Comparison of ENCODE assay signal across 1 cellular context in the genomic region with DNA sequence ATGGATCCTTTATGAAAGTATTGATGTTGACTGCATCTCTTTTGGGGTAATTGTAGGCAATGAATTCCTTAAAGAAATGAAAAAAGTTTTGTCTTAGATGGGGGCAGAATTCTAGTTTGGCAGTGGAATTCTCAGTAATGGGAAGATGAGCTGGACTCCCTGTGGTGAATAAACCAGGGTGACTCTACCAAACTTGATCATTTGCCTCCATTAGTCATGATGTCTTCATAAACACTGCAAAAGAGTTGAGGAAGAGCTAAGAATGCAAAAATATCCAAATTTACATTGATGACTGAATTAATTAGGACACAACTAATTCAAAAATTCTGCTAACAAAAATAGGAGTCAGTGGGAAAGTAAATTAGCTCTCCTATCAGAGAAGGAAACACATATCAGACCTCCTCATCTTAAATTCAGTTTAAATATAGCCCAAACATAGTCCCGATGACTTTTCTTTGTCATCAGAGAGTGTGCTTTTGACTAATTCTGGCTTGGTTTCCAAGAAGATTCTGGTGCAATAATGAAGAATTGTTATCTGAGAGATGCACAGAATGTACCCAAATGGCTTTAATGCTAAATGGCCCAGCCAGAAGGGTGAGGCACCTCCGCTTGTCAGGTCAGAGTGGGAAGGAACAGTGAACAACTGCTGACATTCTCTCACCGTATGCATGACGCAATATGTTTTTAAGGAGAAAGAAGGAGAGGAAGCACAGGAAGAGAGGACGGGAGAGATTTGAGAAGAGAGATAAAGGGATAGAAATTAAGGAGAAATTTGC.
TF ChIP-seq lines count a peak whose summit lies in the region.

No MANE protein-coding gene starts in this region.

TF ChIP-seq in K562, 482 proteins besides CTCF, POLR2A, EP300 and RAD21 (continued from another document):
- TF ChIP-seq, protein P1, sequence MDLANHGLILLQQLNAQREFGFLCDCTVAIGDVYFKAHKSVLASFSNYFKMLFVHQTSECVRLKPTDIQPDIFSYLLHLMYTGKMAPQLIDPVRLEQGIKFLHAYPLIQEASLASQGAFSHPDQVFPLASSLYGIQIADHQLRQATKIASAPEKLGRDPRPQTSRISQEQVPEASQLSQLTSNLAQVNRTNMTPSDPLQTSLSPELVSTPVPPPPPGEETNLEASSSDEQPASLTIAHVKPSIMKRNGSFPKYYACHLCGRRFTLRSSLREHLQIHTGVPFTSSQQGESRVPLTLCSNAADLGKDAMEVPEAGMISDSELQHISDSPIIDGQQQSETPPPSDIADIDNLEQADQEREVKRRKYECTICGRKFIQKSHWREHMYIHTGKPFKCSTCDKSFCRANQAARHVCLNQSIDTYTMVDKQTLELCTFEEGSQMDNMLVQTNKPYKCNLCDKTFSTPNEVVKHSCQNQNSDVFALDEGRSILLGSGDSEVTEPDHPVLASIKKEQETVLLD (IDR thresholded peaks at IDR 0.05) = no peak
- TF ChIP-seq ETV6 (IDR thresholded peaks at IDR 0.05; ENCODE audit: borderline replicate concordance in 1 of 2, low read depth in 2 of 2, low read length in 1 of 2) = no peak
- no peak for TF ChIP-seq ETV6 (CRISPR knock-in tag; IDR thresholded peaks at IDR 0.05; ENCODE audit: borderline replicate concordance)
- no peak for TF ChIP-seq RFX5 (IDR thresholded peaks at IDR 0.05; ENCODE audit: low read depth, low read length)
- TF ChIP-seq KLF16 (IDR thresholded peaks at IDR 0.05) = no peak
